ENCODE assay signal across 1 cellular context in genomic region chr13:98141938-98142426, GRCh38.
TF ChIP-seq lines count a peak whose summit lies in the region.

No MANE protein-coding gene starts in this region.

TF ChIP-seq in HCT116, 20 proteins besides CTCF, POLR2A, EP300 and RAD21:
- no peak for TF ChIP-seq CEBPB (IDR thresholded peaks at IDR 0.05; ENCODE audit: low read depth)
- TF ChIP-seq ZNF274 (IDR thresholded peaks at IDR 0.05; ENCODE audit: low read depth, low read length) = no peak
- TF ChIP-seq POLR2AphosphoS5 (IDR thresholded peaks at IDR 0.05; ENCODE audit: low read depth, low read length) = no peak
- no peak for TF ChIP-seq SP1 (IDR thresholded peaks at IDR 0.05; ENCODE audit: low read depth)
- no peak for TF ChIP-seq EGR1 (IDR thresholded peaks at IDR 0.05; ENCODE audit: low read depth)
- TF ChIP-seq CBX3 (IDR thresholded peaks at IDR 0.05; ENCODE audit: low read depth) = no peak
- no peak for TF ChIP-seq ELF1 (IDR thresholded peaks at IDR 0.05; ENCODE audit: borderline replicate concordance, low read depth)
- no peak for TF ChIP-seq ATF3 (IDR thresholded peaks at IDR 0.05)
- TF ChIP-seq EZH2phosphoT487 (IDR thresholded peaks at IDR 0.05; ENCODE audit: borderline replicate concordance) = no peak
- no peak for TF ChIP-seq SRF (IDR thresholded peaks at IDR 0.05; ENCODE audit: low read depth)
